29 cellular contexts compared by ENCODE assay signal in the genomic region with DNA sequence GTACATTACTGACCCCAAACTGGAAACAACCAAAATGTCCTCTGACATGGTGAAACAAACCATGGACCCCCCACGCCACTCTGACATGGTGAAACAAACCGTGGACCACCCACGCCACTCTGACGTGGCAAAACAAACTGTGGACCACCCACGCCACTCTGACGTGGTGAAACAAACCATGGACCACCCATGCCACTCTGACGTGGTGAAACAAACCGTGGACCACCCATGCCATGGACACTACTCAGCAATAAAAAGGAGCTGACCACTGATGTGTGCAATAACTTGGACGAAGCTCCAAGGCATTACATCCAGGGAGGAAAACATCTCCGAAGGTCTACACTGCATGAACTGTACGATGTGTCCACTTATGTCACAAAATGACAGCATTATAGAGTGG.
"Had no signal": no experiment of that assay in that cellular context is flagged by ENCODE, and none has a peak within 500 bp of the region (broad histone marks: within the 10 kb centered on the region; RNA-seq: fewer than 3 reads in every experiment).

No MANE protein-coding gene starts in this region.

- H3K4me3 Mint-ChIP-seq: mesothelial cell of epicardium; naive thymus-derived CD4-positive, alpha-beta T cell; nephron progenitor cell; stimulated activated naive CD8-positive, alpha-beta T cell treated with anti-CD3 and anti-CD28 coated beads, Interleukin-15, amount 100 ng/mL, for 72 hours; type B pancreatic cell had no signal

- H3K27me3 Mint-ChIP-seq: stimulated activated naive CD8-positive, alpha-beta T cell treated with anti-CD3 and anti-CD28 coated beads, Interleukin-15, amount 100 ng/mL, for 72 hours; type B pancreatic cell had no signal

- H3K36me3 ChIP-seq: ovary had no signal

- H3K27me3 ChIP-seq: esophagus muscularis mucosa, foreskin keratinocyte, gastroesophageal sphincter, heart left ventricle, hepatocyte, left lung, ovary, suprapubic skin had no signal

- H3K27ac ChIP-seq: coronary artery, esophagus muscularis mucosa, foreskin keratinocyte, gastroesophageal sphincter, heart left ventricle, hepatocyte, left lung, ovary, suprapubic skin had no signal

- FAIRE-seq: endothelial cell of umbilical vein, islet of Langerhans had no signal

- H3K27ac Mint-ChIP-seq: mesothelial cell of epicardium; nephron progenitor cell; stimulated activated naive CD8-positive, alpha-beta T cell treated with anti-CD3 and anti-CD28 coated beads, Interleukin-15, amount 100 ng/mL, for 72 hours; type B pancreatic cell had no signal

- H3K4me3 ChIP-seq: coronary artery, esophagus muscularis mucosa, gastroesophageal sphincter, heart left ventricle, hepatocyte, left lung, mucosa of descending colon, ovary, smooth muscle cell, suprapubic skin had no signal

- DNase-seq: dermis blood vessel endothelial cell; effector memory CD4-positive, alpha-beta T cell; foreskin keratinocyte; heart left ventricle; left cardiac atrium; left lung; mesenchymal stem cell; mucosa of descending colon; naive thymus-derived CD4-positive, alpha-beta T cell; nephron progenitor cell; nucleus accumbens; ovary; stimulated activated CD4-positive, alpha-beta T cell treated with anti-CD3 and anti-CD28 coated beads, Interleukin-12 subunit alpha, Interleukin-12 subunit beta, amount 100 ng/mL, for 4 hours; stimulated activated CD4-positive, alpha-beta T cell treated with anti-CD3 and anti-CD28 coated beads, Interleukin-1b, Interleukin-23, amount 100 ng/mL, for 48 hours; stimulated activated CD4-positive, alpha-beta T cell treated with anti-CD3 and anti-CD28 coated beads, Interleukin-4, amount 100 ng/mL, for 1 hour; stimulated activated CD8-positive, alpha-beta memory T cell treated with anti-CD3 and anti-CD28 coated beads, Interleukin-4, amount 100 ng/mL, for 48 hours; stimulated activated naive CD4-positive, alpha-beta T cell; stimulated activated naive CD8-positive, alpha-beta T cell treated with anti-CD3 and anti-CD28 coated beads, Interleukin-15, amount 100 ng/mL, for 72 hours had no signal

- H3K9me3 Mint-ChIP-seq: mesothelial cell of epicardium; stimulated activated naive CD8-positive, alpha-beta T cell treated with anti-CD3 and anti-CD28 coated beads, Interleukin-15, amount 100 ng/mL, for 72 hours; type B pancreatic cell had no signal

- H3K9me3 ChIP-seq: esophagus muscularis mucosa, gastroesophageal sphincter, heart left ventricle, left lung, mucosa of descending colon, ovary, suprapubic skin had no signal

- ATAC-seq: foreskin keratinocyte; gastroesophageal sphincter; heart left ventricle; left cardiac atrium; left lung; mucosa of descending colon; naive thymus-derived CD4-positive, alpha-beta T cell; sciatic nerve; stimulated activated naive CD8-positive, alpha-beta T cell treated with anti-CD3 and anti-CD28 coated beads, Interleukin-15, amount 100 ng/mL, for 72 hours had no signal
